Comparison of ENCODE assay signal across 23 cellular contexts in genomic region chr19:16013851-16014840, GRCh38.
"Had no signal": no experiment of that assay in that cellular context is flagged by ENCODE, and none has a peak within 500 bp of the region (broad histone marks: within the 10 kb centered on the region; RNA-seq: fewer than 3 reads in every experiment).

No MANE protein-coding gene starts in this region.

- H3K36me3 Mint-ChIP-seq: activated naive CD4-positive, alpha-beta T cell treated with anti-CD3 and anti-CD28 coated beads, Interleukin-2, amount 50 U/mL, for 24 hours; brain; immature natural killer cell; naive thymus-derived CD4-positive, alpha-beta T cell had no signal

- H3K9me3 Mint-ChIP-seq: activated naive CD4-positive, alpha-beta T cell treated with anti-CD3 and anti-CD28 coated beads, Interleukin-2, amount 50 U/mL, for 24 hours; immature natural killer cell; stimulated activated naive CD8-positive, alpha-beta T cell treated with anti-CD3 and anti-CD28 coated beads, Interleukin-15, Interleukin-2, amounts not matched to agents 100 ng/mL and 50 ng/mL, for 24 hours; T-helper 1 cell treated with Interleukin-12 subunit alpha and Interleukin-12 subunit beta and Interleukin-4 antibody, amounts not matched to agents 30 μg/mL and 1 μg/mL, for 36 hours had no signal

- DNase-seq: activated CD4-positive, alpha-beta T cell treated with anti-CD3 and anti-CD28 coated beads, Interleukin-2, amount 50 U/mL, for 1 hour; activated CD8-positive, alpha-beta memory T cell treated with anti-CD3 and anti-CD28 coated beads, Interleukin-2, amount 50 U/mL, for 4 hours; activated gamma-delta T cell treated with Interleukin-2 at 50 U/mL for 16 hours; activated T-cell treated with anti-CD3 and anti-CD28 coated beads, Interleukin-2, amount 50 U/mL, for 48 hours; anterior cingulate cortex; caudate nucleus; dermis blood vessel endothelial cell; effector CD8-positive, alpha-beta T cell; foreskin melanocyte; glutamatergic neuron; immature natural killer cell; naive thymus-derived CD4-positive, alpha-beta T cell; psoas muscle; right cardiac atrium; stimulated activated CD4-positive, alpha-beta T cell treated with anti-CD3 and anti-CD28 coated beads, Interleukin-12 subunit alpha, Interleukin-12 subunit beta, amount 100 ng/mL, for 4 hours; stimulated activated CD4-positive, alpha-beta T cell treated with anti-CD3 and anti-CD28 coated beads, Interleukin-4, amount 100 ng/mL, for 4 hours; substantia nigra had no signal

- ATAC-seq: left lobe of liver; naive thymus-derived CD4-positive, alpha-beta T cell; psoas muscle; right cardiac atrium had no signal

- H3K27ac Mint-ChIP-seq: activated naive CD4-positive, alpha-beta T cell treated with anti-CD3 and anti-CD28 coated beads, Interleukin-2, amount 50 U/mL, for 24 hours; brain; immature natural killer cell; stimulated activated naive CD8-positive, alpha-beta T cell treated with anti-CD3 and anti-CD28 coated beads, Interleukin-15, Interleukin-2, amounts not matched to agents 100 ng/mL and 50 ng/mL, for 24 hours; T-helper 1 cell treated with Interleukin-12 subunit alpha and Interleukin-12 subunit beta and Interleukin-4 antibody, amounts not matched to agents 30 μg/mL and 1 μg/mL, for 36 hours had no signal

- H3K4me3 Mint-ChIP-seq: activated naive CD4-positive, alpha-beta T cell treated with anti-CD3 and anti-CD28 coated beads, Interleukin-2, amount 50 U/mL, for 24 hours; brain; immature natural killer cell; naive thymus-derived CD4-positive, alpha-beta T cell; neural crest cell; stimulated activated naive CD8-positive, alpha-beta T cell treated with anti-CD3 and anti-CD28 coated beads, Interleukin-15, Interleukin-2, amounts not matched to agents 100 ng/mL and 50 ng/mL, for 24 hours; T-helper 1 cell treated with Interleukin-12 subunit alpha and Interleukin-12 subunit beta and Interleukin-4 antibody, amounts not matched to agents 30 μg/mL and 1 μg/mL, for 36 hours had no signal

- H3K27me3 Mint-ChIP-seq: activated naive CD4-positive, alpha-beta T cell treated with anti-CD3 and anti-CD28 coated beads, Interleukin-2, amount 50 U/mL, for 24 hours; stimulated activated naive CD8-positive, alpha-beta T cell treated with anti-CD3 and anti-CD28 coated beads, Interleukin-15, Interleukin-2, amounts not matched to agents 100 ng/mL and 50 ng/mL, for 24 hours had no signal

- H3K4me1 Mint-ChIP-seq: activated naive CD4-positive, alpha-beta T cell treated with anti-CD3 and anti-CD28 coated beads, Interleukin-2, amount 50 U/mL, for 24 hours; brain; immature natural killer cell; naive thymus-derived CD4-positive, alpha-beta T cell; neural crest cell had no signal
